Comparison of ENCODE assay signal across 7 cellular contexts in genomic region chr17:29568331-29569244, GRCh38. TPM values are rescaled to one million over a fixed set of nuclear protein-coding genes. Genes with fewer than 3 reads are reported as not detected.
A peak's percentile ranks its signal among the peaks of the same experiment; 100 is the strongest.
DNase-seq lines count a peak whose midpoint lies in the region; ATAC-seq and TF ChIP-seq lines count a peak whose summit lies in the region.

Gene TP53I13 (plus strand): TSS chr17:29568701. CDS start chr17:29568759, 58 bp downstream.

- DNase-seq in NCI-H345 treated with DMSO at 0.1 percent for 48 hours (lab: John Stamatoyannopoulos, UW; ENCODE audit: unreplicated experiment), result peak; percentile 33
- DNase-seq in activated CD4-positive, CD25-positive, alpha-beta regulatory T cell treated with anti-CD3 and anti-CD28 coated beads, Interleukin-2, amount 50 U/mL, for 72 hours, result peak; percentile 85
- peak; percentile 54 to 72 for DNase-seq in central memory CD8-positive, alpha-beta T cell (ENCODE audit: low spot score in 2 of 2)
- no peak for DNase-seq in kidney epithelial cell (ENCODE audit: low read depth)
- DNase-seq in stimulated activated CD4-positive, alpha-beta T cell treated with anti-CD3 and anti-CD28 coated beads, Interleukin-1b, Interleukin-23, amount 100 ng/mL, for 4 hours (ENCODE audit: low read depth in 2 of 2), result peak; percentile 94

- H3K36me3 Mint-ChIP-seq in central memory CD8-positive, alpha-beta T cell (ENCODE audit: insufficient read depth), result peaks cover 15% of the 10 kb centered on the region

- no peaks in the 10 kb centered on the region for H3K9me3 Mint-ChIP-seq in central memory CD8-positive, alpha-beta T cell

- no peak for TF ChIP-seq CTCF in kidney epithelial cell (IDR thresholded peaks at IDR 0.05; ENCODE audit: insufficient read depth, low read length, poor library complexity, severe bottlenecking)

- no peaks in the 10 kb centered on the region for H3K27me3 ChIP-seq in kidney epithelial cell (ENCODE audit: control insufficient read depth, insufficient read depth, low read length)

- H3K36me3 ChIP-seq in kidney epithelial cell (ENCODE audit: control insufficient read depth, insufficient read depth, low read length), result peaks cover 1% of the 10 kb centered on the region

- H3K4me3 ChIP-seq in kidney epithelial cell (ENCODE audit: low read depth, low read length), result peak within 1 kb of the TSS; percentile 59

- peak within 1 kb of the TSS; percentile 97 for H3K4me3 Mint-ChIP-seq in central memory CD8-positive, alpha-beta T cell

- peak within 1 kb of the TSS; percentile 93 for H3K27ac Mint-ChIP-seq in central memory CD8-positive, alpha-beta T cell (ENCODE audit: low read depth)

- peak; percentile 49 for ATAC-seq in GM18498 (IDR thresholded peaks at IDR 0.05; ENCODE audit: unreplicated experiment)
- ATAC-seq in HG02981 (IDR thresholded peaks at IDR 0.05; ENCODE audit: unreplicated experiment), result peak; percentile 35
- ATAC-seq in central memory CD8-positive, alpha-beta T cell (replicated peaks; ENCODE audit: extremely low read depth, poor library complexity, severe bottlenecking), result peak; percentile 45

- no peaks in the 10 kb centered on the region for H3K27me3 Mint-ChIP-seq in central memory CD8-positive, alpha-beta T cell

- peaks cover 37% of the 10 kb centered on the region for H3K4me1 Mint-ChIP-seq in central memory CD8-positive, alpha-beta T cell

RNA-seq across cellular contexts. Expression of gene TP53I13, which starts in this region (rescaled TPM):
- 68.4 and 70.4 TPM in 2 replicates for total RNA-seq in kidney epithelial cell
